Comparison of ENCODE assay signal across 8 cellular contexts in genomic region chr17:6640536-6641373, GRCh38. TPM values are rescaled to one million over a fixed set of nuclear protein-coding genes. Genes with fewer than 3 reads are reported as not detected.
DNase-seq lines count a peak whose midpoint lies in the region; ATAC-seq and TF ChIP-seq lines count a peak whose summit lies in the region.

Gene KIAA0753 (minus strand): TSS chr17:6640711. CDS start chr17:6635103, 5,608 bp downstream.
Gene TXNDC17 (plus strand): TSS chr17:6641060. CDS start chr17:6641083, 23 bp downstream.

- H3K79me2 ChIP-seq in OCI-LY7 (ENCODE audit: insufficient read depth, low read depth, low read length) = peaks cover 27% of the 10 kb centered on the region; the same call in 1 of the 2 replicates

- H3K36me3 ChIP-seq in OCI-LY7 (ENCODE audit: insufficient read depth, low read length) = peaks cover 44% of the 10 kb centered on the region
- H3K36me3 ChIP-seq in mucosa of descending colon (ENCODE audit: low read depth) = no peaks in the 10 kb centered on the region

- peaks cover 28% of the 10 kb centered on the region for H3K4me1 Mint-ChIP-seq in Calu3 (ENCODE audit: low read depth, unreplicated experiment)

- DNase-seq in Calu3 = peak; percentile 88
- peak; percentile 77 for DNase-seq in HuH-7 (ENCODE audit: low spot score)
- DNase-seq in OCI-LY7 (ENCODE audit: low spot score) = peak; percentile 93
- DNase-seq in activated CD8-positive, alpha-beta memory T cell treated with anti-CD3 and anti-CD28 coated beads, Interleukin-2, amount 50 U/mL, for 48 hours = peak; percentile 98
- DNase-seq in epidermal melanocyte (ENCODE audit: insufficient read length, low spot score) = peak; percentile 58
- peak; percentile 93 to 96 (median 96) for DNase-seq in mucosa of descending colon
- DNase-seq in stimulated activated CD8-positive, alpha-beta memory T cell treated with anti-CD3 and anti-CD28 coated beads, Interleukin-4, amount 100 ng/mL, for 1 hour (ENCODE audit: low read depth in 2 of 2, low spot score in 1 of 2) = peak; percentile 83 to 84

- no TSS peak for BruUV-seq in Calu3 (replicated peaks; lab: Mats Ljungman, UMichigan)
- no TSS peak for BruUV-seq in OCI-LY7 (replicated peaks; lab: Mats Ljungman, UMichigan)

- H3K4me3 ChIP-seq in OCI-LY7 (ENCODE audit: low read depth, low read length, poor library complexity, severe bottlenecking) (peak within 1 kb of the TSS; percentile 89), mucosa of descending colon (peak within 1 kb of the TSS; percentile 88)

- H3K36me3 Mint-ChIP-seq in Calu3 (ENCODE audit: insufficient read depth, unreplicated experiment) = peaks cover 52% of the 10 kb centered on the region

- peak within 1 kb of the TSS; percentile 91 for H2AFZ ChIP-seq in OCI-LY7 (ENCODE audit: low read length)

- POLR2A ChIA-PET in OCI-LY7 (lab: Charles Lee) = interaction anchor here (1.3 to 2.0 kb wide), 2 partner anchors 10 to 20 kb away, joined by 4 to 6 read pairs; partner anchors contain the start of genes C17orf100 and MED31

- H3K4me2 ChIP-seq in OCI-LY7 (ENCODE audit: low read length) = peak within 1 kb of the TSS; percentile 84

- no peaks in the 10 kb centered on the region for H3K9me2 ChIP-seq in OCI-LY7 (ENCODE audit: insufficient read depth, low read length)

- TF ChIP-seq CTCF in Calu3 (IDR thresholded peaks at IDR 0.05; ENCODE audit: unreplicated experiment) = no peak
- TF ChIP-seq CTCF in OCI-LY7 (conservative IDR thresholded peaks at IDR 0.05; ENCODE audit: low read length) = no peak
- TF ChIP-seq CTCF in mucosa of descending colon (IDR thresholded peaks at IDR 0.05) = no peak

- CTCF ChIA-PET in Calu3 (lab: Charles Lee) (interaction anchor here (1.2 kb wide), 1 partner anchor 167 kb away, joined by 7 read pairs; no protein-coding TSS in a partner anchor), OCI-LY7 (lab: Charles Lee; ENCODE audit: unreplicated experiment) (interaction anchor here (0.6 kb wide), 1 partner anchor 716 kb away, joined by 9 read pairs; no protein-coding TSS in a partner anchor)

- H3K27me3 Mint-ChIP-seq in Calu3 (ENCODE audit: unreplicated experiment) = no peaks in the 10 kb centered on the region

- H4K20me1 ChIP-seq in OCI-LY7 (ENCODE audit: insufficient read depth, low read length) = peaks cover 22% of the 10 kb centered on the region; the same call in 1 of the 2 replicates

- peak within 1 kb of the TSS; percentile 84 for H3K27ac ChIP-seq in OCI-LY7 (ENCODE audit: low read depth, low read length, poor library complexity, severe bottlenecking)

- H3K9me3 ChIP-seq in OCI-LY7 (ENCODE audit: low read length) (no peaks in the 10 kb centered on the region), mucosa of descending colon (no peaks in the 10 kb centered on the region)

- no peaks in the 10 kb centered on the region for H3K9me3 Mint-ChIP-seq in Calu3 (ENCODE audit: low read depth, unreplicated experiment)

- H3K4me1 ChIP-seq in OCI-LY7 (ENCODE audit: insufficient read depth, low read length, poor library complexity, severe bottlenecking) = peaks cover 20% of the 10 kb centered on the region
- peaks cover 23% of the 10 kb centered on the region for H3K4me1 ChIP-seq in mucosa of descending colon (ENCODE audit: low read depth)

- H3K27ac Mint-ChIP-seq in Calu3 (ENCODE audit: unreplicated experiment) = peak within 1 kb of the TSS; percentile 94

- H3K4me3 Mint-ChIP-seq in Calu3 (ENCODE audit: low read depth, unreplicated experiment) = peak within 1 kb of the TSS; percentile 94

- peak; percentile 90 for ATAC-seq in GM21423 (IDR thresholded peaks at IDR 0.05; ENCODE audit: unreplicated experiment)
- ATAC-seq in mucosa of descending colon = peak; percentile 91

- intact Hi-C loops in Calu3 (cut with micrococcal nuclease; ENCODE audit: unreplicated experiment) (no loop called here), OCI-LY7 (cut with micrococcal nuclease; ENCODE audit: unreplicated experiment) (loop anchor here (1.0 kb wide), 1 partner anchor 11 kb away; the partner anchor contains the start of genes C17orf100 and MED31), mucosa of descending colon (cut with DNase I, micrococcal nuclease) (no loop called here)

RNA-seq across cellular contexts. Expression of gene KIAA0753, which starts in this region (rescaled TPM):
- total RNA-seq in Calu3 (2022) = 19.8 and 25.9 TPM in 2 replicates
- total RNA-seq in OCI-LY7 (2014; rRNA removed; shearing (Covaris generic)) = 18.9 and 20.8 TPM in 2 replicates
- total RNA-seq in OCI-LY7 (2022) = 26.0 and 29.8 TPM in 2 replicates
- 10 to 100 TPM; 15.5 to 22.8 (median 18.6) TPM for total RNA-seq in mucosa of descending colon

RNA-seq across cellular contexts. Expression of gene TXNDC17, which starts in this region (rescaled TPM):
- 95.2 and 105 TPM in 2 replicates for total RNA-seq in Calu3 (2022)
- total RNA-seq in OCI-LY7 (2014; rRNA removed; shearing (Covaris generic)) = 52.8 and 63.7 TPM in 2 replicates
- 63.5 and 81.4 TPM in 2 replicates for total RNA-seq in OCI-LY7 (2022)
- 100 to 1,000 TPM in 2 of 3 donors, 10 to 100 TPM in 1; 52.2 to 115 (median 106) TPM for total RNA-seq in mucosa of descending colon

Comparison
In these comparisons a context has a peak if more than half of its experiments do, and no peak if none do; other contexts are left out.
1. Peak in every context shown above with its lines: DNase-seq, ATAC-seq, H3K4me3 ChIP-seq and H3K27ac ChIP-seq.